ENCODE assay signal across 10 cellular contexts in genomic region chr6:170480045-170480714, GRCh38.
DNase-seq lines count a peak whose midpoint lies in the region; ATAC-seq and TF ChIP-seq lines count a peak whose summit lies in the region.
"Had no signal": no experiment of that assay in that cellular context is flagged by ENCODE, and none has a peak within 500 bp of the region (broad histone marks: within the 10 kb centered on the region; RNA-seq: fewer than 3 reads in every experiment).

No MANE protein-coding gene starts in this region.

- no peaks in the 10 kb centered on the region for H3K9me2 ChIP-seq in hepatocyte (replicated peaks; ENCODE audit: insufficient read depth)

- H3K4me1 ChIP-seq in hepatocyte (ENCODE audit: insufficient read depth) (no peaks in the 10 kb centered on the region), ascending aorta (no peaks in the 10 kb centered on the region)

- H4K20me1 ChIP-seq in hepatocyte (ENCODE audit: insufficient read depth, poor library complexity, severe bottlenecking), result no peaks in the 10 kb centered on the region

- H3K4me3 ChIP-seq in hepatocyte (no peak overlapping the region), ascending aorta (no peak overlapping the region)
- H3K4me3 ChIP-seq: gastroesophageal sphincter had no signal

- H3K4me2 ChIP-seq in hepatocyte, result no peak overlapping the region

- no peaks in the 10 kb centered on the region for H3K79me2 ChIP-seq in hepatocyte

- H3K36me3 ChIP-seq in hepatocyte (replicated peaks; ENCODE audit: insufficient read depth, low read depth) (no peaks in the 10 kb centered on the region), ascending aorta (no peaks in the 10 kb centered on the region)
- H3K36me3 ChIP-seq: gastroesophageal sphincter had no signal

- 66% methylated on average over 6 of the region's 6 CpGs for WGBS in hepatocyte (ENCODE audit: low lambda C conversion rate, missing lambda C conversion rate)

- no peak overlapping the region for H3K27ac ChIP-seq in hepatocyte
- no peak overlapping the region for H3K27ac ChIP-seq in ascending aorta
- H3K27ac ChIP-seq: gastroesophageal sphincter had no signal

- H2AFZ ChIP-seq in hepatocyte, result no peak overlapping the region

- TF ChIP-seq CTCF in hepatocyte (IDR thresholded peaks at IDR 0.05; ENCODE audit: poor library complexity) (peak; percentile 27), ascending aorta (IDR thresholded peaks at IDR 0.05) (no peak)

- ATAC-seq in HG03175 (IDR thresholded peaks at IDR 0.05; ENCODE audit: unreplicated experiment), result no peak
- ATAC-seq: gastroesophageal sphincter had no signal

- intact Hi-C loops in ascending aorta (cut with DNase I), result no loop called here

- no peaks in the 10 kb centered on the region for H3K27me3 ChIP-seq in hepatocyte
- no peaks in the 10 kb centered on the region for H3K27me3 ChIP-seq in ascending aorta
- H3K27me3 ChIP-seq: gastroesophageal sphincter had no signal

- H3K9me3 ChIP-seq in hepatocyte (ENCODE audit: low read depth) (no peaks in the 10 kb centered on the region), ascending aorta (peaks cover 0 to 6% of the 10 kb centered on the region in 2 donors)

- DNase-seq in HuH-7 (ENCODE audit: low spot score) (peak; percentile 28), amniotic epithelial cell (ENCODE audit: low read depth) (peak; percentile 15), hepatocyte (ENCODE audit: low spot score) (peak; percentile 21), stromal cell of bone marrow (ENCODE audit: low read depth) (peak; percentile 10), SKM-1 treated with dmso at 0.1 percent for 144 hours (lab: John Stamatoyannopoulos, UW; ENCODE audit: unreplicated experiment) (no peak), ascending aorta (ENCODE audit: low spot score in 2 of 2) (no peak)
- DNase-seq: MV-4-11, nephron progenitor cell had no signal

Comparison
In these comparisons a context has a peak if more than half of its experiments do, and no peak if none do; other contexts are left out.
1. DNase-seq: peak in HuH-7 (single experiment), amniotic epithelial cell (single experiment), hepatocyte (single experiment) and stromal cell of bone marrow (single experiment); none in SKM-1 treated with dmso at 0.1 percent for 144 hours (single experiment) and ascending aorta (0 of 2).